Comparison of ENCODE assay signal across 3 cellular contexts in the genomic region with DNA sequence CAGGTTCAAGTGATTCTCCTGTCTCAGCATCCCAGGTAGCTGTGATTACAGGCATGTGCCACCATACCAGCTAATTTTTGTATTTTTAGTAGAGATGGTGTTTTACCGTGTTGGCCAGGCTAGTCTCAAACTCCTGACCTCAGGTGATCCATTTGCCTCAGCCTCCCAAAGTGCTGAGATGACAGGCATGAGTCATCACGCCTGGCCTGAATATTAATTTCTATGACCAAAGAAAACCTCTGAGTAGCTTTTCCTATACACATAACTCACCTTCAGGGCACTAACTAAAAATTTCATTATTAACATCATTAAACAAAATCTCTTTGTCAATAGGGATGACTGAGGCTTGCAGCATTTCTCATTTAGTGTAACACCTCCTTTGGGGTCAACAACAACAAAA.
A peak's percentile ranks its signal among the peaks of the same experiment; 100 is the strongest.
TF ChIP-seq lines count a peak whose summit lies in the region.

No MANE protein-coding gene starts in this region.

TF ChIP-seq in A549, 52 proteins besides CTCF, POLR2A, EP300 and RAD21 (continued from another document):
- no peak for TF ChIP-seq SREBF2 (IDR thresholded peaks at IDR 0.05)

TF ChIP-seq in HCT116, 20 proteins besides CTCF, POLR2A, EP300 and RAD21 (continued from another document):
- no peak for TF ChIP-seq TCF7L2 (IDR thresholded peaks at IDR 0.05; ENCODE audit: borderline replicate concordance, extremely low read depth, insufficient read depth, insufficient read length)
- no peak for TF ChIP-seq CBX3 (IDR thresholded peaks at IDR 0.05; ENCODE audit: low read depth)
- peak; percentile 55 for TF ChIP-seq FOSL1 (IDR thresholded peaks at IDR 0.05; ENCODE audit: low read depth)

TF ChIP-seq in K562, 482 proteins besides CTCF, POLR2A, EP300 and RAD21:
- TF ChIP-seq, protein P1, sequence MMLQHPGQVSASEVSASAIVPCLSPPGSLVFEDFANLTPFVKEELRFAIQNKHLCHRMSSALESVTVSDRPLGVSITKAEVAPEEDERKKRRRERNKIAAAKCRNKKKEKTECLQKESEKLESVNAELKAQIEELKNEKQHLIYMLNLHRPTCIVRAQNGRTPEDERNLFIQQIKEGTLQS (IDR thresholded peaks at IDR 0.05) = peak; percentile 53
- TF ChIP-seq, protein P1 (CRISPR knock-in tag; conservative IDR thresholded peaks at IDR 0.05) = no peak
- TF ChIP-seq HMG20A (CRISPR knock-in tag; conservative IDR thresholded peaks at IDR 0.05) = no peak
